Comparison of ENCODE assay signal across 16 cellular contexts in genomic region chr14:55201219-55202096, GRCh38.
"Had no signal": no experiment of that assay in that cellular context is flagged by ENCODE, and none has a peak within 500 bp of the region (broad histone marks: within the 10 kb centered on the region; RNA-seq: fewer than 3 reads in every experiment).

No MANE protein-coding gene starts in this region.

- H3K4me1 Mint-ChIP-seq: activated naive CD8-positive, alpha-beta T cell treated with anti-CD3 and anti-CD28 coated beads, Interleukin-2, amount 10 ng/mL, durations not matched to agents 7 days and 5 days; brain had no signal

- H3K4me1 ChIP-seq: prostate gland, suprapubic skin, upper lobe of left lung had no signal

- H3K4me3 Mint-ChIP-seq: activated naive CD8-positive, alpha-beta T cell treated with anti-CD3 and anti-CD28 coated beads, Interleukin-2, amount 10 ng/mL, durations not matched to agents 7 days and 5 days; brain; natural killer cell treated with Interleukin-12 subunit alpha and Interleukin-12 subunit beta and Interleukin-15 and Interleukin-18, amount 100 ng/mL, for 72 hours had no signal

- H3K36me3 Mint-ChIP-seq: activated naive CD8-positive, alpha-beta T cell treated with anti-CD3 and anti-CD28 coated beads, Interleukin-2, amount 10 ng/mL, durations not matched to agents 7 days and 5 days; brain; natural killer cell treated with Interleukin-12 subunit alpha and Interleukin-12 subunit beta and Interleukin-15 and Interleukin-18, amount 100 ng/mL, for 72 hours had no signal

- FAIRE-seq: endothelial cell of umbilical vein had no signal

- ATAC-seq: left cardiac atrium; natural killer cell treated with Interleukin-12 subunit alpha and Interleukin-12 subunit beta and Interleukin-15 and Interleukin-18, amount 100 ng/mL, for 72 hours; right cardiac atrium; stimulated activated naive CD8-positive, alpha-beta T cell treated with anti-CD3 and anti-CD28 coated beads, Interleukin-15, Interleukin-2, amounts not matched to agents 100 U/mL and 50 U/mL, for 24 hours had no signal

- H3K4me3 ChIP-seq: coronary artery, prostate gland, suprapubic skin, upper lobe of left lung had no signal

- H3K9me3 ChIP-seq: prostate gland, suprapubic skin, upper lobe of left lung had no signal

- H3K27ac Mint-ChIP-seq: activated naive CD8-positive, alpha-beta T cell treated with anti-CD3 and anti-CD28 coated beads, Interleukin-2, amount 10 ng/mL, durations not matched to agents 7 days and 5 days; brain; natural killer cell treated with Interleukin-12 subunit alpha and Interleukin-12 subunit beta and Interleukin-15 and Interleukin-18, amount 100 ng/mL, for 72 hours had no signal

- DNase-seq: activated naive CD4-positive, alpha-beta T cell; activated naive CD8-positive, alpha-beta T cell treated with anti-CD3 and anti-CD28 coated beads, Interleukin-2, amount 10 ng/mL, durations not matched to agents 7 days and 5 days; central memory CD4-positive, alpha-beta T cell; effector CD4-positive, alpha-beta T cell; foreskin fibroblast; hypothalamus; left cardiac atrium; right cardiac atrium; stimulated activated naive CD8-positive, alpha-beta T cell treated with anti-CD3 and anti-CD28 coated beads, Interleukin-15, Interleukin-2, amounts not matched to agents 100 U/mL and 50 U/mL, for 24 hours had no signal

- H3K27me3 Mint-ChIP-seq: natural killer cell treated with Interleukin-12 subunit alpha and Interleukin-12 subunit beta and Interleukin-15 and Interleukin-18, amount 100 ng/mL, for 72 hours had no signal

- H3K9me3 Mint-ChIP-seq: activated naive CD8-positive, alpha-beta T cell treated with anti-CD3 and anti-CD28 coated beads, Interleukin-2, amount 10 ng/mL, durations not matched to agents 7 days and 5 days; brain; natural killer cell treated with Interleukin-12 subunit alpha and Interleukin-12 subunit beta and Interleukin-15 and Interleukin-18, amount 100 ng/mL, for 72 hours had no signal

- H3K36me3 ChIP-seq: prostate gland, suprapubic skin, upper lobe of left lung had no signal

- H3K27me3 ChIP-seq: suprapubic skin, upper lobe of left lung had no signal

- H3K27ac ChIP-seq: coronary artery, prostate gland, suprapubic skin, upper lobe of left lung had no signal
